In the genomic region with DNA sequence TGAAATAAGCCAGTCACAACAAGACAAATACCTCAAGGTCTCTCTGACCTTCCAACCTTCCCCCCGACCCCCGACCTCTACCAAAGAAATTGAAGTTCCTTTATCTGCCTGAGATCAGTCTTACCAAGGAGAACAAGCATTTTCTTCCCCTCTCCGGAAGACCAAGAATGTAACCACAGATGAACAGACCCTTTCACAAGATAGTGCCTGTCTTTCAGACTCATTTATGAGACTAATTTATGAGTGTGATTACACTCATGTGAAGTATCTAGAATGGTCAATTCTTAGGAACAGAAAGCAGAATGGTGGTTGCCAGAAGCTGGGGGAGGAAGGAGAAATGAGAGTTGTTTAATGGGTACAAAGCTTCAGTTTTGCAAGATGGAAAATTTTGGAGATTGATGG, we compare ENCODE assay signal across 12 cellular contexts.
DNase-seq lines count a peak whose midpoint lies in the region; ATAC-seq and TF ChIP-seq lines count a peak whose summit lies in the region.
"Had no signal": no experiment of that assay in that cellular context is flagged by ENCODE, and none has a peak within 500 bp of the region (broad histone marks: within the 10 kb centered on the region; RNA-seq: fewer than 3 reads in every experiment).

No MANE protein-coding gene starts in this region.

- H3K36me3 Mint-ChIP-seq in activated T-cell treated with anti-CD3 and anti-CD28 coated beads, Interleukin-2, amount 50 U/mL, for 72 hours (ENCODE audit: insufficient read depth in 2 of 2) = peaks cover 1 to 4% of the 10 kb centered on the region in 2 donors
- no peaks in the 10 kb centered on the region for H3K36me3 Mint-ChIP-seq in activated T-cell treated with anti-CD3 and anti-CD28 coated beads, Interleukin-2, amount 50 U/mL, for 24 hours (ENCODE audit: low read depth)

- peak overlapping the region in 11 of 59 donors; percentile 10 to 44 (median 19) for H3K4me3 ChIP-seq in dorsolateral prefrontal cortex
- H3K4me3 ChIP-seq in thoracic aorta = no peak overlapping the region
- H3K4me3 ChIP-seq: gastrocnemius medialis had no signal

- no peaks in the 10 kb centered on the region for H3K36me3 ChIP-seq in thoracic aorta
- H3K36me3 ChIP-seq: gastrocnemius medialis had no signal

- no peaks in the 10 kb centered on the region for H3K27me3 Mint-ChIP-seq in activated T-cell treated with anti-CD3 and anti-CD28 coated beads, Interleukin-2, amount 50 U/mL, for 72 hours (ENCODE audit: low read depth)
- no peaks in the 10 kb centered on the region for H3K27me3 Mint-ChIP-seq in activated T-cell treated with anti-CD3 and anti-CD28 coated beads, Interleukin-2, amount 50 U/mL, for 24 hours

- ATAC-seq in activated T-cell treated with anti-CD3 and anti-CD28 coated beads, Interleukin-2, amount 50 U/mL, for 72 hours (replicated peaks in 1 of 2) = peak; percentile 40 to 55
- no peak for ATAC-seq in thoracic aorta (ENCODE audit: insufficient number of reproducible peaks, low FRiP score, low read depth)

- no peaks in the 10 kb centered on the region for H3K9me3 ChIP-seq in thoracic aorta
- H3K9me3 ChIP-seq: gastrocnemius medialis had no signal

- in situ Hi-C loops in KBM-7 (cut with MboI; ENCODE audit: low pct_unique_long_range_greater_than_20kb, low sequenced_read_pairs) = no loop called here

- H3K4me1 Mint-ChIP-seq in activated T-cell treated with anti-CD3 and anti-CD28 coated beads, Interleukin-2, amount 50 U/mL, for 72 hours (ENCODE audit: low read depth) = peaks cover 17% of the 10 kb centered on the region
- peaks cover 15% of the 10 kb centered on the region for H3K4me1 Mint-ChIP-seq in activated T-cell treated with anti-CD3 and anti-CD28 coated beads, Interleukin-2, amount 50 U/mL, for 24 hours (ENCODE audit: low read depth)

- H3K4me1 ChIP-seq in thoracic aorta (ENCODE audit: control insufficient read depth in 1 of 2, low read depth in 2 of 2) = peaks cover 12 to 24% of the 10 kb centered on the region in 2 donors

- H3K27me3 ChIP-seq in dorsolateral prefrontal cortex = no peaks in the 10 kb centered on the region
- H3K27me3 ChIP-seq in thoracic aorta (replicated peaks; ENCODE audit: insufficient read depth) = no peaks in the 10 kb centered on the region
- H3K27me3 ChIP-seq: gastrocnemius medialis had no signal

- intact Hi-C loops in dorsolateral prefrontal cortex (cut with DNase I) = loop anchor here (2.0 to 10.0 kb wide), 3 partner anchors 84 to 114 kb away; no protein-coding TSS in a partner anchor

- H3K27ac ChIP-seq in dorsolateral prefrontal cortex (peak overlapping the region in 57 of 59 donors; percentile 9 to 94 (median 86)), thoracic aorta (peak overlapping the region; percentile 79 to 80)

- no peak overlapping the region for H3K4me3 Mint-ChIP-seq in activated T-cell treated with anti-CD3 and anti-CD28 coated beads, Interleukin-2, amount 50 U/mL, for 72 hours
- H3K4me3 Mint-ChIP-seq in activated T-cell treated with anti-CD3 and anti-CD28 coated beads, Interleukin-2, amount 50 U/mL, for 24 hours = no peak overlapping the region

- no peak for DNase-seq in activated T-cell treated with anti-CD3 and anti-CD28 coated beads, Interleukin-2, amount 50 U/mL, for 72 hours
- no peak for DNase-seq in activated T-cell treated with anti-CD3 and anti-CD28 coated beads, Interleukin-2, amount 50 U/mL, for 24 hours
- DNase-seq in KBM-7 (peak; percentile 76), dorsolateral prefrontal cortex (no peak), thoracic aorta (ENCODE audit: low spot score) (no peak), putamen (ENCODE audit: low spot score) (no peak), A172 (ENCODE audit: low spot score) (no peak)
- DNase-seq in stimulated activated CD8-positive, alpha-beta memory T cell treated with anti-CD3 and anti-CD28 coated beads, Interleukin-4, amount 100 ng/mL, for 48 hours = no peak
- DNase-seq: cerebellar nuclear complex; NCI-H187 treated with DMSO at 0.1 percent for 48 hours; stimulated activated CD4-positive, alpha-beta T cell treated with anti-CD3 and anti-CD28 coated beads, Interleukin-15, amount 100 ng/mL, for 24 hours had no signal

- H3K27ac Mint-ChIP-seq in activated T-cell treated with anti-CD3 and anti-CD28 coated beads, Interleukin-2, amount 50 U/mL, for 72 hours = no peak overlapping the region
- H3K27ac Mint-ChIP-seq in activated T-cell treated with anti-CD3 and anti-CD28 coated beads, Interleukin-2, amount 50 U/mL, for 24 hours = no peak overlapping the region

- H3K9me3 Mint-ChIP-seq in activated T-cell treated with anti-CD3 and anti-CD28 coated beads, Interleukin-2, amount 50 U/mL, for 72 hours = peaks cover 4% of the 10 kb centered on the region in 2 donors
- H3K9me3 Mint-ChIP-seq in activated T-cell treated with anti-CD3 and anti-CD28 coated beads, Interleukin-2, amount 50 U/mL, for 24 hours = no peaks in the 10 kb centered on the region

- TF ChIP-seq CTCF in dorsolateral prefrontal cortex (IDR thresholded peaks at IDR 0.05 in 54 of 56, conservative IDR thresholded peaks at IDR 0.05 in 2 of 56; ENCODE audit: low read depth in 1 of 56, partially characterized antibody in 56 of 56) (no peak), thoracic aorta (IDR thresholded peaks at IDR 0.05) (no peak)
